Comparison of ENCODE assay signal across 10 cellular contexts in genomic region chr3:33219175-33219487, GRCh38. TPM values are rescaled to one million over a fixed set of nuclear protein-coding genes. Genes with fewer than 3 reads are reported as not detected.
DNase-seq lines count a peak whose midpoint lies in the region; ATAC-seq, FAIRE-seq and TF ChIP-seq lines count a peak whose summit lies in the region.
"Had no signal": no experiment of that assay in that cellular context is flagged by ENCODE, and none has a peak within 500 bp of the region (broad histone marks: within the 10 kb centered on the region; RNA-seq: fewer than 3 reads in every experiment).

No MANE protein-coding gene starts in this region.

- TF ChIP-seq POLR2A in A549 (IDR thresholded peaks at IDR 0.05; ENCODE audit: low read length) = no peak

- no peaks in the 10 kb centered on the region; the same call in 1 of the 2 replicates for H3K36me3 ChIP-seq in Panc1 (ENCODE audit: control insufficient read depth, insufficient read depth, low read length)
- no peaks in the 10 kb centered on the region for H3K36me3 ChIP-seq in fibroblast of lung (ENCODE audit: control insufficient read depth, insufficient read depth, low read length)
- no peaks in the 10 kb centered on the region for H3K36me3 ChIP-seq in osteoblast (ENCODE audit: insufficient read depth, low read length)
- H3K36me3 ChIP-seq in PC-3 (ENCODE audit: low read depth, low read length) = no peaks in the 10 kb centered on the region

- BruUV-seq in Panc1 (replicated peaks; lab: Mats Ljungman, UMichigan) (no TSS peak), PC-3 (replicated peaks; lab: Mats Ljungman, UMichigan) (no TSS peak)

- no peak overlapping the region for H2AFZ ChIP-seq in fibroblast of lung (ENCODE audit: low read length)
- peak overlapping the region; percentile 89 for H2AFZ ChIP-seq in osteoblast (ENCODE audit: low read length)
- H2AFZ ChIP-seq in PC-3 (ENCODE audit: low read length) = no peak overlapping the region

- H3K4me2 ChIP-seq in A549 (peak overlapping the region; percentile 85), fibroblast of lung (ENCODE audit: extremely low read depth, insufficient read depth, low read length) (peak overlapping the region; percentile 82), osteoblast (ENCODE audit: insufficient read depth, low read length) (peak overlapping the region; percentile 91), PC-3 (ENCODE audit: low read length) (no peak overlapping the region)

- FAIRE-seq in A549 (lab: Jason Lieb, UNC) = no peak

- H3K79me2 ChIP-seq in fibroblast of lung (ENCODE audit: control insufficient read depth, insufficient read depth, low read length) (no peaks in the 10 kb centered on the region), osteoblast (ENCODE audit: insufficient read depth, low read length) (no peaks in the 10 kb centered on the region), PC-3 (ENCODE audit: low read length) (no peaks in the 10 kb centered on the region)

- in situ Hi-C loops in Panc1 (cut with HindIII; ENCODE audit: low pct_unique_long_range_greater_than_20kb, low sequenced_read_pairs) = no loop called here

- no peaks in the 10 kb centered on the region for H3K9me3 ChIP-seq in A549
- no peaks in the 10 kb centered on the region for H3K9me3 ChIP-seq in Panc1 (ENCODE audit: control insufficient read depth, insufficient read depth, low read depth, low read length)
- H3K9me3 ChIP-seq in fibroblast of lung (ENCODE audit: control insufficient read depth, insufficient read depth, low read depth, low read length) = no peaks in the 10 kb centered on the region
- no peaks in the 10 kb centered on the region for H3K9me3 ChIP-seq in osteoblast (ENCODE audit: low read depth, low read length)
- H3K9me3 ChIP-seq in PC-3 (ENCODE audit: low read length) = no peaks in the 10 kb centered on the region

- ATAC-seq in A549 = no peak
- ATAC-seq in Panc1 = no peak
- ATAC-seq in PC-3 = no peak

- H3K4me1 ChIP-seq in A549 (no peaks in the 10 kb centered on the region), Panc1 (ENCODE audit: control insufficient read depth, insufficient read depth, low read length) (peaks cover 3% of the 10 kb centered on the region; the same call in 1 of the 2 replicates), fibroblast of lung (ENCODE audit: control insufficient read depth, extremely low read depth, insufficient read depth, low read length) (peaks cover 3% of the 10 kb centered on the region), osteoblast (ENCODE audit: insufficient read depth, low read length) (peaks cover 12% of the 10 kb centered on the region), PC-3 (ENCODE audit: insufficient read depth, low read length) (0 out of 2 replicates have a peak, but pooled peaks cover 3% of the 10 kb centered on the region)

- no peak for TF ChIP-seq RAD21 in A549 (conservative IDR thresholded peaks at IDR 0.05 in 1 of 2, IDR thresholded peaks at IDR 0.05 in 1 of 2)

- H3F3A ChIP-seq in PC-3 (ENCODE audit: low read length, unreplicated experiment) = no peaks in the 10 kb centered on the region

- intact Hi-C loops in Panc1 (cut with micrococcal nuclease; ENCODE audit: unreplicated experiment) (no loop called here), PC-3 (cut with micrococcal nuclease) (no loop called here)

- POLR2A ChIA-PET in A549 (lab: Yijun Ruan, JAX) (no interaction called here), Panc1 (lab: Charles Lee) (no interaction called here), PC-3 (lab: Charles Lee; ENCODE audit: unreplicated experiment) (no interaction called here)

- H3K27me3 ChIP-seq in Panc1 (ENCODE audit: control insufficient read depth, insufficient read depth, low read length) (no peaks in the 10 kb centered on the region), fibroblast of lung (ENCODE audit: control insufficient read depth, insufficient read depth, low read length) (peaks cover 17% of the 10 kb centered on the region), osteoblast (ENCODE audit: insufficient read depth, low read length) (peaks cover 26% of the 10 kb centered on the region), PC-3 (ENCODE audit: low read length) (peaks cover 20% of the 10 kb centered on the region)

- H3K9ac ChIP-seq in fibroblast of lung (ENCODE audit: insufficient read depth, low read length) = no peak overlapping the region
- H3K9ac ChIP-seq in PC-3 (ENCODE audit: low read length) = no peak overlapping the region

- H3K27ac ChIP-seq in A549 (peak overlapping the region; percentile 32 to 80; a peak in 4 of 6 replicates), Panc1 (ENCODE audit: low read length) (peak overlapping the region; percentile 23; the same call in 1 of the 2 replicates), fibroblast of lung (ENCODE audit: insufficient read depth, low read length) (no peak overlapping the region), osteoblast (ENCODE audit: low read depth, low read length) (no peak overlapping the region), PC-3 (ENCODE audit: low read length) (no peak overlapping the region)

- TF ChIP-seq CTCF in A549 (IDR thresholded peaks at IDR 0.05) (no peak), Panc1 (IDR thresholded peaks at IDR 0.05) (no peak), fibroblast of lung (conservative IDR thresholded peaks at IDR 0.05 in 1 of 2, IDR thresholded peaks at IDR 0.05 in 1 of 2; ENCODE audit: low read depth in 1 of 2, low read length in 2 of 2) (no peak), osteoblast (IDR thresholded peaks at IDR 0.05; ENCODE audit: extremely low read depth, low read depth, low read length) (no peak), PC-3 (conservative IDR thresholded peaks at IDR 0.05; ENCODE audit: low read depth, low read length) (no peak)

- no peaks in the 10 kb centered on the region for H4K20me1 ChIP-seq in fibroblast of lung (ENCODE audit: control insufficient read depth, extremely low read depth, insufficient read depth, low read length)
- no peaks in the 10 kb centered on the region for H4K20me1 ChIP-seq in osteoblast (ENCODE audit: insufficient read depth, low read length)
- no peaks in the 10 kb centered on the region for H4K20me1 ChIP-seq in PC-3 (ENCODE audit: low read length)

- H3K9me2 ChIP-seq in PC-3 (replicated peaks; ENCODE audit: low read length) = no peaks in the 10 kb centered on the region

- no peak for TF ChIP-seq EP300 in A549 (IDR thresholded peaks at IDR 0.05)

- H3K4me3 ChIP-seq in A549 = peak overlapping the region; percentile 57
- peak overlapping the region; percentile 55 to 58 for H3K4me3 ChIP-seq in Panc1 (ENCODE audit: low read depth in 2 of 2, low read length in 2 of 2)
- peak overlapping the region; percentile 35 to 57 (median 49) for H3K4me3 ChIP-seq in fibroblast of lung (replicated peaks in 1 of 4; ENCODE audit: control extremely low read depth in 1 of 4, insufficient read depth in 1 of 4, low read depth in 3 of 4, low read length in 4 of 4)
- peak overlapping the region; percentile 73 for H3K4me3 ChIP-seq in osteoblast (ENCODE audit: insufficient read depth, low read length)
- H3K4me3 ChIP-seq in PC-3 (ENCODE audit: low read length) = no peak overlapping the region

- CTCF ChIA-PET in A549 (lab: Yijun Ruan, JAX) = no interaction called here
- CTCF ChIA-PET in Panc1 (lab: Charles Lee) = no interaction called here
- CTCF ChIA-PET in PC-3 (lab: Charles Lee) = no interaction called here

- 25% methylated on average over 15 of the region's 15 CpGs for WGBS in A549 (ENCODE audit: missing lambda C conversion rate)

- DNase-seq in A549 (ENCODE audit: low read depth in 1 of 2, low spot score in 1 of 2) = no peak
- no peak for DNase-seq in Panc1 (ENCODE audit: low read depth, low spot score)
- no peak for DNase-seq in fibroblast of lung (ENCODE audit: low read depth in 2 of 2)
- no peak for DNase-seq in osteoblast (ENCODE audit: insufficient read length, low spot score, missing footprints)
- no peak for DNase-seq in nucleus accumbens (lab: John Stamatoyannopoulos, UW)
- DNase-seq in PC-3 = no peak
- DNase-seq in foreskin melanocyte = no peak
- DNase-seq in ecto neural progenitor cell (ENCODE audit: low spot score) = no peak
- DNase-seq: activated effector memory CD4-positive, alpha-beta T cell treated with Interleukin-2 at 50 U/mL for 16 hours; effector CD8-positive, alpha-beta T cell had no signal

TF ChIP-seq in A549, 52 proteins besides CTCF, POLR2A, EP300 and RAD21 (continues in another document):
- TF ChIP-seq PHF8 (IDR thresholded peaks at IDR 0.05; ENCODE audit: borderline replicate concordance, low read depth) = no peak
- TF ChIP-seq TP53 (CRISPR knock-in tag; IDR thresholded peaks at IDR 0.05) = no peak
- no peak for TF ChIP-seq KDM1A (IDR thresholded peaks at IDR 0.05; ENCODE audit: low read depth)
- TF ChIP-seq E2F6 (IDR thresholded peaks at IDR 0.05; ENCODE audit: borderline replicate concordance, low read depth) = no peak

RNA-seq across cellular contexts. Expression of gene SUSD5, which starts 0.5 kb away (rescaled TPM):
- polyA plus RNA-seq in A549 (2011; rRNA removed) (0.63 and 0.71 TPM in 2 replicates), A549 (2017; fragmentation: RNase III; extraction: RNeasy Plus Mini Kit Qiagen cat#74134 plus additional on column Dnase treatment) (1.7 to 2.0 TPM (median 2.0 TPM) in 3 replicates), fibroblast of lung (0.75 and 1.4 TPM in 2 replicates)
- polyA plus RNA-seq in A549 (2012; cell fraction: cytosol; rRNA removed) = 0.32 and 0.40 TPM in 2 replicates
- 0.52 and 0.58 TPM in 2 replicates for polyA plus RNA-seq in A549 (2012; cell fraction: nucleus; rRNA removed)
- 0.41 and 0.54 TPM in 2 replicates for polyA minus RNA-seq in A549 (2011; rRNA and poly(A)+ RNA removed)
- total RNA-seq in Panc1 (2021; ENCODE audit: unreplicated experiment) (16.3 TPM), fibroblast of lung (0.51 and 2.3 TPM in 2 replicates), osteoblast (10.9 and 11.2 TPM in 2 replicates), PC-3 (2014; rRNA removed) (not detected in 2 replicates)
- polyA plus RNA-seq in Panc1 (2012; ENCODE audit: insufficient read length) = 9.0 TPM
- 0.69 and 1.3 TPM in 2 replicates for polyA plus RNA-seq in fibroblast of lung (2012)
- 0.67 TPM in 1 of 2 replicates, not detected in the other for polyA minus RNA-seq in fibroblast of lung (ENCODE audit: low replicate concordance)

RNA-seq across cellular contexts. Expression of gene FBXL2, which starts 58.1 kb away (rescaled TPM):
- polyA plus RNA-seq in A549 (2011; rRNA removed) = 15.7 and 18.5 TPM in 2 replicates
- polyA plus RNA-seq in A549 (2012; cell fraction: cytosol; rRNA removed) = 8.5 and 10.3 TPM in 2 replicates
- 23.1 and 30.0 TPM in 2 replicates for polyA plus RNA-seq in A549 (2012; cell fraction: nucleus; rRNA removed)
- 6.9 to 7.5 TPM (median 7.5 TPM) in 3 replicates for polyA plus RNA-seq in A549 (2017; fragmentation: RNase III; extraction: RNeasy Plus Mini Kit Qiagen cat#74134 plus additional on column Dnase treatment)
- 21.0 and 23.8 TPM in 2 replicates for polyA minus RNA-seq in A549 (2011; rRNA and poly(A)+ RNA removed)
- 12.3 TPM for total RNA-seq in Panc1 (2021; ENCODE audit: unreplicated experiment)
- 10.5 TPM for polyA plus RNA-seq in Panc1 (2012; ENCODE audit: insufficient read length)
- 8.7 and 16.2 TPM in 2 replicates for total RNA-seq in fibroblast of lung
- polyA plus RNA-seq in fibroblast of lung = 16.0 and 26.5 TPM in 2 replicates
- 8.4 and 13.3 TPM in 2 replicates for polyA plus RNA-seq in fibroblast of lung (2012)
- 24.4 and 25.7 TPM in 2 replicates for polyA minus RNA-seq in fibroblast of lung (ENCODE audit: low replicate concordance)
- total RNA-seq in osteoblast = 23.2 and 23.6 TPM in 2 replicates
- 7.2 and 9.4 TPM in 2 replicates for total RNA-seq in PC-3 (2014; rRNA removed)

Comparison
In these comparisons a context has a peak if more than half of its experiments do, and no peak if none do; other contexts are left out.
1. H3K27ac ChIP-seq: peak in A549 (2 of 2) and Panc1 (single experiment); none in fibroblast of lung (single experiment), osteoblast (single experiment) and PC-3 (single experiment).